In genomic region chr7:100708395-100708794, GRCh38 we compare ENCODE assay signal across 1 cellular context.
TF ChIP-seq lines count a peak whose summit lies in the region.

No MANE protein-coding gene starts in this region.

TF ChIP-seq in K562, 482 proteins besides CTCF, POLR2A, EP300 and RAD21:
- peak; percentile 71 for TF ChIP-seq C11orf30 (IDR thresholded peaks at IDR 0.05; ENCODE audit: low read depth)
- TF ChIP-seq ZNF316 (IDR thresholded peaks at IDR 0.05): peak; percentile 87
- no peak for TF ChIP-seq ZNF57 (CRISPR knock-in tag; IDR thresholded peaks at IDR 0.05)
- TF ChIP-seq ZBTB26 (CRISPR knock-in tag; IDR thresholded peaks at IDR 0.05): no peak
- peak; percentile 71 for TF ChIP-seq MAFK (IDR thresholded peaks at IDR 0.05; ENCODE audit: low read length)
- peak; percentile 79 for TF ChIP-seq MAFF (IDR thresholded peaks at IDR 0.05; ENCODE audit: low read length)
- TF ChIP-seq ZNF384 (IDR thresholded peaks at IDR 0.05; ENCODE audit: low read depth, low read length): peak; percentile 79; the same call in 1 of the 2 replicates
- peak; percentile 77 for TF ChIP-seq MAFG (tag; conservative IDR thresholded peaks at IDR 0.05)
- TF ChIP-seq CTCFL (IDR thresholded peaks at IDR 0.05; ENCODE audit: borderline replicate concordance, insufficient read depth, low read depth, low read length, poor library complexity, severe bottlenecking): no peak
